2 cellular contexts compared by ENCODE assay signal in the genomic region with DNA sequence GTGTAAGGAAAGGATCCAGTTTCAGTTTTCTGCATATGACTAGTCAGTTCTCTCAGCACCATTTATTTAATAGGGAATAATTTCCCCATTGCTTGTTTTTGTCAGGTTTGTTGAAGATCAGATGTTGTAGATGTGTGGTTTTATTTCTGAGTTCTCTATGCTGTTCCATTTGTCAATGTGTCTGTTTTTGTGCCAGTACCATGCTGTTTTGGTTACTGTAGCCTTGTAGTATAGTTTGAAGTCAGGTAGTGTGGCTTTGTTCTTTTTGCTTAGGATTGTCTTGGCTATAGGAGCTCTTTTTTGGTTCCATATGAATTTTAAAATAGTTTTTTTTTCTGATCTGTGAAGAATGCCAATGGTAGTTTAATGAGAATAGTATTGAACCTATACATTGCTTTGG.
TF ChIP-seq lines count a peak whose summit lies in the region.

No MANE protein-coding gene starts in this region.

TF ChIP-seq in HEK293, 187 proteins besides CTCF, POLR2A, EP300 and RAD21:
- TF ChIP-seq, protein P1, sequence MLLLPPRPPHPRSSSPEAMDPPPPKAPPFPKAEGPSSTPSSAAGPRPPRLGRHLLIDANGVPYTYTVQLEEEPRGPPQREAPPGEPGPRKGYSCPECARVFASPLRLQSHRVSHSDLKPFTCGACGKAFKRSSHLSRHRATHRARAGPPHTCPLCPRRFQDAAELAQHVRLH (tag by site-specific recombination; IDR thresholded peaks at IDR 0.05) = peak; percentile 73
- TF ChIP-seq SETDB1 (IDR thresholded peaks at IDR 0.05; ENCODE audit: insufficient read length, low read length) (peak; percentile 44), ZNF280D (tag by site-specific recombination; IDR thresholded peaks at IDR 0.05) (peak; percentile 86), ZSCAN5A (tag by site-specific recombination; IDR thresholded peaks at IDR 0.05) (0 out of 2 replicates have a peak, but pooled peaks have one; percentile 10), ZNF248 (tag by site-specific recombination; IDR thresholded peaks at IDR 0.05) (0 out of 2 replicates have a peak, but pooled peaks have one; percentile 32)

TF ChIP-seq in K562, 482 proteins besides CTCF, POLR2A, EP300 and RAD21:
- TF ChIP-seq BCOR (IDR thresholded peaks at IDR 0.05) = peak; percentile 48; the same call in 1 of the 2 replicates
